In genomic region chr10:5775705-5776104, GRCh38 we compare ENCODE assay signal across 8 cellular contexts. TPM values are rescaled to one million over a fixed set of nuclear protein-coding genes. Genes with fewer than 3 reads are reported as not detected.
DNase-seq lines count a peak whose midpoint lies in the region; ATAC-seq, FAIRE-seq and TF ChIP-seq lines count a peak whose summit lies in the region.

No MANE protein-coding gene starts in this region.

- H3K4me1 ChIP-seq in adrenal gland (replicated peaks in 1 of 2) (peaks cover 17 to 43% of the 10 kb centered on the region in 2 donors), stomach (peaks cover 19 to 32% (median 25%) of the 10 kb centered on the region in 4 donors)

- no peak overlapping the region for H3K4me3 ChIP-seq in adrenal gland
- H3K4me3 ChIP-seq in stomach = no peak overlapping the region

- TF ChIP-seq EP300 in stomach (IDR thresholded peaks at IDR 0.05) = no peak

- TF ChIP-seq POLR2A in adrenal gland (IDR thresholded peaks at IDR 0.05) = no peak
- TF ChIP-seq POLR2A in stomach (IDR thresholded peaks at IDR 0.05) = no peak

- H3K27ac ChIP-seq in adrenal gland (peak overlapping the region in 4 of 5 donors; percentile 22 to 69 (median 66)), stomach (peak overlapping the region in 4 of 5 donors; percentile 3 to 67 (median 58))

- WGBS in adrenal gland, 4 donors = 76 to 87% (median 78%) methylated on average over 15 to 16 of the region's 16 CpGs
- 73 to 84% (median 80%) methylated on average over 16 of the region's 16 CpGs for WGBS in stomach, 5 donors

- ATAC-seq in omental fat pad (ENCODE audit: low FRiP score) = peak; percentile 16

- TF ChIP-seq CTCF in adrenal gland (IDR thresholded peaks at IDR 0.05) = no peak
- no peak for TF ChIP-seq CTCF in omental fat pad (IDR thresholded peaks at IDR 0.05)
- no peak for TF ChIP-seq CTCF in stomach (IDR thresholded peaks at IDR 0.05)

- peak; percentile 64 for DNase-seq in activated CD4-positive, CD25-positive, alpha-beta regulatory T cell treated with anti-CD3 and anti-CD28 coated beads, Interleukin-2, amount 50 U/mL, for 16 hours (ENCODE audit: low read depth, low spot score)
- no peak for DNase-seq in adrenal gland
- DNase-seq in omental fat pad (ENCODE audit: low spot score) = no peak
- DNase-seq in stomach = peak; percentile 32
- DNase-seq in superior temporal gyrus (ENCODE audit: extremely low spot score) = no peak
- no peak for DNase-seq in NCI-H510A treated with DMSO at 0.1 percent for 48 hours (lab: John Stamatoyannopoulos, UW)
- no peak for DNase-seq in NCI-H748 (lab: John Stamatoyannopoulos, UW; ENCODE audit: unreplicated experiment)
- DNase-seq in GM19239 (ENCODE audit: insufficient read length, low spot score) = no peak

- H3K9me3 ChIP-seq in adrenal gland (replicated peaks in 1 of 3) (no peaks in the 10 kb centered on the region), stomach (no peaks in the 10 kb centered on the region)

- H3K27me3 ChIP-seq in adrenal gland (no peaks in the 10 kb centered on the region), stomach (no peaks in the 10 kb centered on the region)

- intact Hi-C loops in adrenal gland (cut with DNase I) (loop anchor here in 1 of 2 donors (10.0 kb wide), 1 partner anchor 81 kb away; no protein-coding TSS in a partner anchor), stomach (cut with DNase I; ENCODE audit: low total_unique reads) (no loop called here)

- no peak for FAIRE-seq in GM19239 (lab: Jason Lieb, UNC)

- H3K36me3 ChIP-seq in adrenal gland (replicated peaks in 1 of 2) = peaks cover 0 to 12% of the 10 kb centered on the region in 2 donors
- peaks cover 10 to 56% (median 47%) of the 10 kb centered on the region in 4 donors for H3K36me3 ChIP-seq in stomach

RNA-seq across cellular contexts. Expression of gene GDI2, which starts 37.5 kb away (rescaled TPM):
- total RNA-seq in adrenal gland (100 to 1,000 TPM; 182 to 412 (median 222) TPM), omental fat pad (100 to 1,000 TPM; 215 to 263 (median 248) TPM), stomach (100 to 1,000 TPM in 4 of 5 donors, 10 to 100 TPM in 1; 63.4 to 600 (median 187) TPM)
- polyA plus RNA-seq in adrenal gland (100 to 1,000 TPM in 1 of 3 donors, 10 to 100 TPM in 2; 45.3 to 377 (median 48.2) TPM), stomach (100 to 1,000 TPM; 104 to 180 (median 108) TPM)

Comparison
In these comparisons a context has a peak if more than half of its experiments do, and no peak if none do; other contexts are left out.
1. DNase-seq: peak in activated CD4-positive, CD25-positive, alpha-beta regulatory T cell treated with anti-CD3 and anti-CD28 coated beads, Interleukin-2, amount 50 U/mL, for 16 hours (single experiment) and stomach (single experiment); none in adrenal gland (0 of 7), omental fat pad (single experiment), superior temporal gyrus (single experiment), NCI-H510A treated with DMSO at 0.1 percent for 48 hours (single experiment), NCI-H748 (single experiment) and GM19239 (single experiment).